ENCODE assay signal across 1 cellular context in genomic region chr3:54892168-54892567, GRCh38.
TF ChIP-seq lines count a peak whose summit lies in the region.

No MANE protein-coding gene starts in this region.

TF ChIP-seq in GM23338, 12 proteins besides CTCF, POLR2A, EP300 and RAD21 (continued from another document):
- TF ChIP-seq, protein P1, sequence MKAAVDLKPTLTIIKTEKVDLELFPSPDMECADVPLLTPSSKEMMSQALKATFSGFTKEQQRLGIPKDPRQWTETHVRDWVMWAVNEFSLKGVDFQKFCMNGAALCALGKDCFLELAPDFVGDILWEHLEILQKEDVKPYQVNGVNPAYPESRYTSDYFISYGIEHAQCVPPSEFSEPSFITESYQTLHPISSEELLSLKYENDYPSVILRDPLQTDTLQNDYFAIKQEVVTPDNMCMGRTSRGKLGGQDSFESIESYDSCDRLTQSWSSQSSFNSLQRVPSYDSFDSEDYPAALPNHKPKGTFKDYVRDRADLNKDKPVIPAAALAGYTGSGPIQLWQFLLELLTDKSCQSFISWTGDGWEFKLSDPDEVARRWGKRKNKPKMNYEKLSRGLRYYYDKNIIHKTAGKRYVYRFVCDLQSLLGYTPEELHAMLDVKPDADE (IDR thresholded peaks at IDR 0.05) = no peak
- TF ChIP-seq EZH2phosphoT487 (IDR thresholded peaks at IDR 0.05; ENCODE audit: unreplicated experiment) (no peak), JUNB (IDR thresholded peaks at IDR 0.05; ENCODE audit: unreplicated experiment) (no peak), STAT1 (IDR thresholded peaks at IDR 0.05; ENCODE audit: unreplicated experiment) (no peak), ZNF114 (CRISPR knock-in tag; IDR thresholded peaks at IDR 0.05) (no peak)
- TF ChIP-seq, protein P2, sequence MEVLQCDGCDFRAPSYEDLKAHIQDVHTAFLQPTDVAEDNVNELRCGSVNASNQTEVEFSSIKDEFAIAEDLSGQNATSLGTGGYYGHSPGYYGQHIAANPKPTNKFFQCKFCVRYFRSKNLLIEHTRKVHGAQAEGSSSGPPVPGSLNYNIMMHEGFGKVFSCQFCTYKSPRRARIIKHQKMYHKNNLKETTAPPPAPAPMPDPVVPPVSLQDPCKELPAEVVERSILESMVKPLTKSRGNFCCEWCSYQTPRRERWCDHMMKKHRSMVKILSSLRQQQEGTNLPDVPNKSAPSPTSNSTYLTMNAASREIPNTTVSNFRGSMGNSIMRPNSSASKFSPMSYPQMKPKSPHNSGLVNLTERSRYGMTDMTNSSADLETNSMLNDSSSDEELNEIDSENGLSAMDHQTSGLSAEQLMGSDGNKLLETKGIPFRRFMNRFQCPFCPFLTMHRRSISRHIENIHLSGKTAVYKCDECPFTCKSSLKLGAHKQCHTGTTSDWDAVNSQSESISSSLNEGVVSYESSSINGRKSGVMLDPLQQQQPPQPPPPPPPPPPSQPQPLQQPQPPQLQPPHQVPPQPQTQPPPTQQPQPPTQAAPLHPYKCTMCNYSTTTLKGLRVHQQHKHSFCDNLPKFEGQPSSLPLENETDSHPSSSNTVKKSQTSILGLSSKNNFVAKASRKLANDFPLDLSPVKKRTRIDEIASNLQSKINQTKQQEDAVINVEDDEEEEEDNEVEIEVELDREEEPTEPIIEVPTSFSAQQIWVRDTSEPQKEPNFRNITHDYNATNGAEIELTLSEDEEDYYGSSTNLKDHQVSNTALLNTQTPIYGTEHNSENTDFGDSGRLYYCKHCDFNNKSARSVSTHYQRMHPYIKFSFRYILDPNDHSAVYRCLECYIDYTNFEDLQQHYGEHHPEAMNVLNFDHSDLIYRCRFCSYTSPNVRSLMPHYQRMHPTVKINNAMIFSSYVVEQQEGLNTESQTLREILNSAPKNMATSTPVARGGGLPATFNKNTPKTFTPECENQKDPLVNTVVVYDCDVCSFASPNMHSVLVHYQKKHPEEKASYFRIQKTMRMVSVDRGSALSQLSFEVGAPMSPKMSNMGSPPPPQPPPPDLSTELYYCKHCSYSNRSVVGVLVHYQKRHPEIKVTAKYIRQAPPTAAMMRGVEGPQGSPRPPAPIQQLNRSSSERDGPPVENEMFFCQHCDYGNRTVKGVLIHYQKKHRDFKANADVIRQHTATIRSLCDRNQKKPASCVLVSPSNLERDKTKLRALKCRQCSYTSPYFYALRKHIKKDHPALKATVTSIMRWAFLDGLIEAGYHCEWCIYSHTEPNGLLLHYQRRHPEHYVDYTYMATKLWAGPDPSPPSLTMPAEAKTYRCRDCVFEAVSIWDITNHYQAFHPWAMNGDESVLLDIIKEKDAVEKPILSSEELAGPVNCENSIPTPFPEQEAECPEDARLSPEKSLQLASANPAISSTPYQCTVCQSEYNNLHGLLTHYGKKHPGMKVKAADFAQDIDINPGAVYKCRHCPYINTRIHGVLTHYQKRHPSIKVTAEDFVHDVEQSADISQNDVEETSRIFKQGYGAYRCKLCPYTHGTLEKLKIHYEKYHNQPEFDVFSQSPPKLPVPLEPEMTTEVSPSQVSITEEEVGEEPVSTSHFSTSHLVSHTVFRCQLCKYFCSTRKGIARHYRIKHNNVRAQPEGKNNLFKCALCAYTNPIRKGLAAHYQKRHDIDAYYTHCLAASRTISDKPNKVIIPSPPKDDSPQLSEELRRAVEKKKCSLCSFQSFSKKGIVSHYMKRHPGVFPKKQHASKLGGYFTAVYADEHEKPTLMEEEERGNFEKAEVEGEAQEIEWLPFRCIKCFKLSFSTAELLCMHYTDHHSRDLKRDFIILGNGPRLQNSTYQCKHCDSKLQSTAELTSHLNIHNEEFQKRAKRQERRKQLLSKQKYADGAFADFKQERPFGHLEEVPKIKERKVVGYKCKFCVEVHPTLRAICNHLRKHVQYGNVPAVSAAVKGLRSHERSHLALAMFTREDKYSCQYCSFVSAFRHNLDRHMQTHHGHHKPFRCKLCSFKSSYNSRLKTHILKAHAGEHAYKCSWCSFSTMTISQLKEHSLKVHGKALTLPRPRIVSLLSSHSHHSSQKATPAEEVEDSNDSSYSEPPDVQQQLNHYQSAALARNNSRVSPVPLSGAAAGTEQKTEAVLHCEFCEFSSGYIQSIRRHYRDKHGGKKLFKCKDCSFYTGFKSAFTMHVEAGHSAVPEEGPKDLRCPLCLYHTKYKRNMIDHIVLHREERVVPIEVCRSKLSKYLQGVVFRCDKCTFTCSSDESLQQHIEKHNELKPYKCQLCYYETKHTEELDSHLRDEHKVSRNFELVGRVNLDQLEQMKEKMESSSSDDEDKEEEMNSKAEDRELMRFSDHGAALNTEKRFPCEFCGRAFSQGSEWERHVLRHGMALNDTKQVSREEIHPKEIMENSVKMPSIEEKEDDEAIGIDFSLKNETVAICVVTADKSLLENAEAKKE (CRISPR knock-in tag; IDR thresholded peaks at IDR 0.05) = no peak
- TF ChIP-seq, protein P3, sequence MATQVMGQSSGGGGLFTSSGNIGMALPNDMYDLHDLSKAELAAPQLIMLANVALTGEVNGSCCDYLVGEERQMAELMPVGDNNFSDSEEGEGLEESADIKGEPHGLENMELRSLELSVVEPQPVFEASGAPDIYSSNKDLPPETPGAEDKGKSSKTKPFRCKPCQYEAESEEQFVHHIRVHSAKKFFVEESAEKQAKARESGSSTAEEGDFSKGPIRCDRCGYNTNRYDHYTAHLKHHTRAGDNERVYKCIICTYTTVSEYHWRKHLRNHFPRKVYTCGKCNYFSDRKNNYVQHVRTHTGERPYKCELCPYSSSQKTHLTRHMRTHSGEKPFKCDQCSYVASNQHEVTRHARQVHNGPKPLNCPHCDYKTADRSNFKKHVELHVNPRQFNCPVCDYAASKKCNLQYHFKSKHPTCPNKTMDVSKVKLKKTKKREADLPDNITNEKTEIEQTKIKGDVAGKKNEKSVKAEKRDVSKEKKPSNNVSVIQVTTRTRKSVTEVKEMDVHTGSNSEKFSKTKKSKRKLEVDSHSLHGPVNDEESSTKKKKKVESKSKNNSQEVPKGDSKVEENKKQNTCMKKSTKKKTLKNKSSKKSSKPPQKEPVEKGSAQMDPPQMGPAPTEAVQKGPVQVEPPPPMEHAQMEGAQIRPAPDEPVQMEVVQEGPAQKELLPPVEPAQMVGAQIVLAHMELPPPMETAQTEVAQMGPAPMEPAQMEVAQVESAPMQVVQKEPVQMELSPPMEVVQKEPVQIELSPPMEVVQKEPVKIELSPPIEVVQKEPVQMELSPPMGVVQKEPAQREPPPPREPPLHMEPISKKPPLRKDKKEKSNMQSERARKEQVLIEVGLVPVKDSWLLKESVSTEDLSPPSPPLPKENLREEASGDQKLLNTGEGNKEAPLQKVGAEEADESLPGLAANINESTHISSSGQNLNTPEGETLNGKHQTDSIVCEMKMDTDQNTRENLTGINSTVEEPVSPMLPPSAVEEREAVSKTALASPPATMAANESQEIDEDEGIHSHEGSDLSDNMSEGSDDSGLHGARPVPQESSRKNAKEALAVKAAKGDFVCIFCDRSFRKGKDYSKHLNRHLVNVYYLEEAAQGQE (IDR thresholded peaks at IDR 0.05; ENCODE audit: unreplicated experiment) = no peak
